In the genomic region with DNA sequence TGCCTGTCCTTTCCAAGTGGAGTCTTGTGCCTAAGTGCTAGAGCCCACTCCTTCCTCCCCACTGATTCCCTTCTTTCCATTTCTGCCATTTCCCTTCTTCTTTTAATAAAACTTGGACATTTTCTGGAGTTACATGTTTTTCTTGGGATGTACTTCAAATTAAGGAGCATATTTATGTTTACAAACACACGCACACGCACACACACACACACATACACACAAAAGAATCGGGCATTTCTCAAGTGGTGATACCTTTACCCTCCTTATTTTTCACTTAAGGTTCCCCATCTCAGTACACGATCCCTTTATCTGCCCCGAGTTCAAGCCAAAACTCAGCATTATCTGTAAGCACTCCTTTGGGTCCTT, we compare ENCODE assay signal across 1 cellular context.
TF ChIP-seq lines count a peak whose summit lies in the region.

No MANE protein-coding gene starts in this region.

TF ChIP-seq in HEK293, 187 proteins besides CTCF, POLR2A, EP300 and RAD21 (continued from another document):
- TF ChIP-seq ZNF792 (tag by site-specific recombination; IDR thresholded peaks at IDR 0.05) (0 out of 2 replicates have a peak, but pooled peaks have one; percentile 10), ZBTB48 (tag by site-specific recombination; IDR thresholded peaks at IDR 0.05) (peak; percentile 21; the same call in 1 of the 2 replicates)
